Comparison of ENCODE assay signal across 29 cellular contexts in genomic region chr5:364497-364896, GRCh38.
"Had no signal": no experiment of that assay in that cellular context is flagged by ENCODE, and none has a peak within 500 bp of the region (broad histone marks: within the 10 kb centered on the region; RNA-seq: fewer than 3 reads in every experiment).

No MANE protein-coding gene starts in this region.

- H3K27me3 ChIP-seq: colonic mucosa, dorsolateral prefrontal cortex, esophagus muscularis mucosa, gastrocnemius medialis, gastroesophageal sphincter, hepatocyte had no signal

- H3K9me3 Mint-ChIP-seq: effector memory CD8-positive, alpha-beta T cell had no signal

- H3K79me2 ChIP-seq: hepatocyte had no signal

- H3K4me1 Mint-ChIP-seq: endodermal cell had no signal

- H3K4me3 Mint-ChIP-seq: dendritic cell treated with granulocyte-macrophage colony-stimulating factor and Interleukin-4, amounts not matched to agents 40 ng/mL and 50 ng/mL, for 4 days; effector memory CD8-positive, alpha-beta T cell; endodermal cell had no signal

- ATAC-seq: effector memory CD8-positive, alpha-beta T cell; esophagus mucosa; foreskin keratinocyte; gastrocnemius medialis; gastroesophageal sphincter; heart left ventricle; heart right ventricle had no signal

- H3K36me3 ChIP-seq: colonic mucosa, esophagus muscularis mucosa, esophagus squamous epithelium, gastrocnemius medialis, gastroesophageal sphincter, heart left ventricle, heart right ventricle had no signal

- H3K27ac ChIP-seq: colonic mucosa, coronary artery, dorsolateral prefrontal cortex, epithelial cell of prostate, esophagus muscularis mucosa, esophagus squamous epithelium, foreskin keratinocyte, gastrocnemius medialis, gastroesophageal sphincter, heart left ventricle, heart right ventricle, hepatocyte had no signal

- H3K4me2 ChIP-seq: hepatocyte had no signal

- DNase-seq: colonic mucosa; cortex of kidney; dermis blood vessel endothelial cell; dorsolateral prefrontal cortex; effector CD4-positive, alpha-beta T cell; effector CD8-positive, alpha-beta T cell; effector memory CD4-positive, alpha-beta T cell; effector memory CD8-positive, alpha-beta T cell; endodermal cell; erythroblast; esophagus squamous epithelium; foreskin fibroblast; foreskin keratinocyte; foreskin melanocyte; gastrocnemius medialis; glutamatergic neuron; head of caudate nucleus; heart left ventricle; heart right ventricle had no signal

- H3K4me1 ChIP-seq: colonic mucosa, foreskin keratinocyte, gastrocnemius medialis, gastroesophageal sphincter had no signal

- H3K27ac Mint-ChIP-seq: effector memory CD8-positive, alpha-beta T cell; endodermal cell had no signal

- H3K9me3 ChIP-seq: colonic mucosa had no signal

- H3K4me3 ChIP-seq: colonic mucosa, coronary artery, dorsolateral prefrontal cortex, esophagus muscularis mucosa, esophagus squamous epithelium, gastrocnemius medialis, gastroesophageal sphincter, heart left ventricle, heart right ventricle, hepatocyte had no signal

- H3K27me3 Mint-ChIP-seq: dendritic cell treated with granulocyte-macrophage colony-stimulating factor and Interleukin-4, amounts not matched to agents 40 ng/mL and 50 ng/mL, for 4 days had no signal

- FAIRE-seq: endometrium, endothelial cell of umbilical vein, frontal cortex had no signal

- H2AFZ ChIP-seq: hepatocyte had no signal
